Comparison of ENCODE assay signal across 15 cellular contexts in the genomic region with DNA sequence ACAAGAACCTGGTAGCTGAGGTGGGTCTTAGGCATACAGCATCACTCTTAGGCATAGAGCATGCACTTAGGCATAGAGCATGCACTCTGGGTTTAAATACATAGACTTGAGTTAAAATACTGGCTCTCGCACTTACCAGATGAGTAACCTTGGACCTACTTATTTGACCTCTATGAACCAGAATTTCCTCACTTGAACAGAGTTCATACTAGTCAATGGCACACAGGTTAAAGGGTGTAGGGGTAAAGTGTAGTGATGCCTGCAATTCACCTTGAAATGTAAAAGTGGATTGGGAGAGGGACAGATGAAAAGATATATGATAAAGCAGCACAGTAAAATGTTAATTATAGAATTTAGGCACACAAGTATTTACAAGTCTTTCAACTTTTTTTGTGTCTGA. TPM values are rescaled to one million over a fixed set of nuclear protein-coding genes. Genes with fewer than 3 reads are reported as not detected.
A peak's percentile ranks its signal among the peaks of the same experiment; 100 is the strongest.
DNase-seq lines count a peak whose midpoint lies in the region; ATAC-seq and TF ChIP-seq lines count a peak whose summit lies in the region.
"Had no signal": no experiment of that assay in that cellular context is flagged by ENCODE, and none has a peak within 500 bp of the region (broad histone marks: within the 10 kb centered on the region; RNA-seq: fewer than 3 reads in every experiment).

No MANE protein-coding gene starts in this region.

- peaks cover 26% of the 10 kb centered on the region for H3K36me3 Mint-ChIP-seq in activated naive CD4-positive, alpha-beta T cell treated with anti-CD3 and anti-CD28 coated beads, Interleukin-2, amount 50 U/mL, for 24 hours
- peaks cover 4% of the 10 kb centered on the region for H3K36me3 Mint-ChIP-seq in type B pancreatic cell

- DNase-seq in activated naive CD4-positive, alpha-beta T cell treated with anti-CD3 and anti-CD28 coated beads, Interleukin-2, amount 50 U/mL, for 16 hours, result no peak
- DNase-seq in SK-N-MC (ENCODE audit: low read depth, low spot score) (no peak), type B pancreatic cell (ENCODE audit: extremely low spot score, unreplicated experiment) (no peak)
- DNase-seq in stimulated activated CD8-positive, alpha-beta memory T cell treated with anti-CD3 and anti-CD28 coated beads, Interleukin-4, amount 100 ng/mL, for 48 hours, result no peak
- DNase-seq: dorsolateral prefrontal cortex; gastrocnemius medialis; KG1; left ventricle myocardium superior; NCI-H2171 treated with DMSO at 0.1 percent for 48 hours; stimulated activated CD4-positive, alpha-beta T cell treated with anti-CD3 and anti-CD28 coated beads, Interleukin-4, amount 100 ng/mL, for 24 hours had no signal

- peak overlapping the region; percentile 98 for H3K4me3 ChIP-seq in SK-N-MC
- H3K4me3 ChIP-seq in iPS-18a (ENCODE audit: low read length), result no peak overlapping the region

- H3K4me3 Mint-ChIP-seq in activated naive CD4-positive, alpha-beta T cell treated with anti-CD3 and anti-CD28 coated beads, Interleukin-2, amount 50 U/mL, for 24 hours, result peak overlapping the region; percentile 99
- H3K4me3 Mint-ChIP-seq in type B pancreatic cell, result peak overlapping the region; percentile 99

- H3K9me3 ChIP-seq in SK-N-MC (ENCODE audit: low read depth, low read length) (no peaks in the 10 kb centered on the region), iPS-18a (ENCODE audit: control insufficient read depth, low read depth, low read length) (no peaks in the 10 kb centered on the region)
- H3K9me3 ChIP-seq: gastrocnemius medialis, thoracic aorta had no signal

- H3K27ac Mint-ChIP-seq in activated naive CD4-positive, alpha-beta T cell treated with anti-CD3 and anti-CD28 coated beads, Interleukin-2, amount 50 U/mL, for 24 hours, result peak overlapping the region; percentile 47
- H3K27ac Mint-ChIP-seq in type B pancreatic cell, result no peak overlapping the region

- H3K27ac ChIP-seq in SK-N-MC (no peak overlapping the region), iPS-18a (ENCODE audit: low read length) (no peak overlapping the region)
- H3K27ac ChIP-seq: dorsolateral prefrontal cortex, gastrocnemius medialis, thoracic aorta had no signal

- H3K27me3 Mint-ChIP-seq in activated naive CD4-positive, alpha-beta T cell treated with anti-CD3 and anti-CD28 coated beads, Interleukin-2, amount 50 U/mL, for 24 hours, result no peaks in the 10 kb centered on the region
- no peaks in the 10 kb centered on the region for H3K27me3 Mint-ChIP-seq in type B pancreatic cell

- no peaks in the 10 kb centered on the region for H3K9me3 Mint-ChIP-seq in activated naive CD4-positive, alpha-beta T cell treated with anti-CD3 and anti-CD28 coated beads, Interleukin-2, amount 50 U/mL, for 24 hours
- no peaks in the 10 kb centered on the region for H3K9me3 Mint-ChIP-seq in type B pancreatic cell

- H3K4me1 ChIP-seq in iPS-18a (ENCODE audit: control insufficient read depth, low read depth, low read length), result peaks cover 4% of the 10 kb centered on the region

- H3K4me1 Mint-ChIP-seq in activated naive CD4-positive, alpha-beta T cell treated with anti-CD3 and anti-CD28 coated beads, Interleukin-2, amount 50 U/mL, for 24 hours, result peaks cover 46% of the 10 kb centered on the region
- H3K4me1 Mint-ChIP-seq in type B pancreatic cell (ENCODE audit: unreplicated experiment), result peaks cover 7% of the 10 kb centered on the region

- H3K27me3 ChIP-seq in iPS-18a (ENCODE audit: control insufficient read depth, insufficient read depth, low read length), result no peaks in the 10 kb centered on the region
- H3K27me3 ChIP-seq: dorsolateral prefrontal cortex, gastrocnemius medialis had no signal

- TF ChIP-seq CTCF in type B pancreatic cell (conservative IDR thresholded peaks at IDR 0.05), result no peak

- H3K9ac ChIP-seq in SK-N-MC (ENCODE audit: insufficient read length), result no peak overlapping the region
- H3K9ac ChIP-seq in iPS-18a (ENCODE audit: low read length), result peak overlapping the region; percentile 98

- ATAC-seq in GM19452 (IDR thresholded peaks at IDR 0.05; ENCODE audit: unreplicated experiment) (no peak), GM21619 (IDR thresholded peaks at IDR 0.05; ENCODE audit: unreplicated experiment) (no peak)
- ATAC-seq: gastrocnemius medialis, left ventricle myocardium superior had no signal

- H3K36me3 ChIP-seq in SK-N-MC (ENCODE audit: insufficient read depth, low read length), result peaks cover 35% of the 10 kb centered on the region
- peaks cover 21% of the 10 kb centered on the region for H3K36me3 ChIP-seq in iPS-18a (ENCODE audit: control insufficient read depth, low read depth, low read length)
- H3K36me3 ChIP-seq: gastrocnemius medialis, thoracic aorta had no signal

RNA-seq across cellular contexts. Expression of a gene that starts 1.6 kb away (rescaled TPM):
- 34.6 and 61.1 TPM in 2 replicates for total RNA-seq in type B pancreatic cell (ENCODE audit: low replicate concordance)

RNA-seq across cellular contexts. Expression of a gene that starts 31.3 kb away (rescaled TPM):
- total RNA-seq in type B pancreatic cell (ENCODE audit: low replicate concordance), result 9.6 and 16.6 TPM in 2 replicates
